In the genomic region with DNA sequence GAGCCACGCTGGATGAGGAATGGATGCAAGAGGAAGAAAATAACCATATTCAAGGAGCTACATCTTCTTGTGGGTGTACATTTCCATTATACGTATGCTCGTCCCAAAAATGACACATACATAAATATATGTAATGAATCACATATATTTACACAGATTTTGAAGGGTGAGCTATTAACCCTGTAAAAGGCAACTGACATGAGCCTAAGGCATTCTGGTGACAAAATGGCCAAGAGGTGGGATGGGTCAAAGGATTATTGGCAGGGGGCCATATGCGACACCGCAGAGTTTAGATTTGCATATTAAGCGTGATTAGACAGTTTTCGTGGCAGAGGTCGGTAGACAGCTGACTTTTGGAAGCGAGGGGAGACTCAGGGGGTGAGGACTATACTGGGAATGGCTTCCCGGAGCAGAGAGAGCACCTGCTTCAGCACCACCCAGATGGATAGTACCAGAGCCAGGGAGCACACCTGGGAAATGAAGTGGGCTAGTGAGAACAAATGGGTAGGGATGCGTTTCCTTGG, we compare ENCODE assay signal across 8 cellular contexts. TPM values are rescaled to one million over a fixed set of nuclear protein-coding genes. Genes with fewer than 3 reads are reported as not detected.
DNase-seq lines count a peak whose midpoint lies in the region; ATAC-seq, FAIRE-seq and TF ChIP-seq lines count a peak whose summit lies in the region.

No MANE protein-coding gene starts in this region.

- H3K4me2 ChIP-seq in GM12878 (ENCODE audit: control insufficient read depth, insufficient read depth), result no peak overlapping the region

- H3K4me1 ChIP-seq in GM12878 (ENCODE audit: control insufficient read depth, insufficient read depth, low read length) (peaks cover 4% of the 10 kb centered on the region), kidney (ENCODE audit: control insufficient read depth in 1 of 2, insufficient read depth in 1 of 2, low read depth in 1 of 2, low read length in 2 of 2) (peaks cover 0 to 8% of the 10 kb centered on the region in 2 donors), stomach smooth muscle (ENCODE audit: control insufficient read depth, insufficient read depth, low read length) (peaks cover 11% of the 10 kb centered on the region)

- RAD21 ChIA-PET in GM12878 (lab: Charles Lee; ENCODE audit: unreplicated experiment), result no interaction called here

- ATAC-seq in GM12878 (no peak), GM19324 (IDR thresholded peaks at IDR 0.05; ENCODE audit: low FRiP score, unreplicated experiment) (no peak), GM18505 (IDR thresholded peaks at IDR 0.05; ENCODE audit: unreplicated experiment) (no peak)

- no peaks in the 10 kb centered on the region for H4K20me1 ChIP-seq in GM12878 (ENCODE audit: control insufficient read depth, insufficient read depth)

- H3K79me2 ChIP-seq in GM12878 (ENCODE audit: control insufficient read depth, insufficient read depth, low read length), result no peaks in the 10 kb centered on the region

- H3K9me3 ChIP-seq in GM12878 (replicated peaks; ENCODE audit: control insufficient read depth, insufficient read depth, low read length) (no peaks in the 10 kb centered on the region), kidney (ENCODE audit: control insufficient read depth in 1 of 2, low read length in 2 of 2) (no peaks in the 10 kb centered on the region), stomach smooth muscle (ENCODE audit: control insufficient read depth in 2 of 2, low read length in 2 of 2) (no peaks in the 10 kb centered on the region)

- 17% methylated on average over 11 of the region's 11 CpGs for WGBS in GM12878 (ENCODE audit: insufficient coverage, insufficient replicate concordance, low lambda C conversion rate, missing lambda C conversion rate)

- no peak for TF ChIP-seq EP300 in GM12878 (IDR thresholded peaks at IDR 0.05; ENCODE audit: borderline replicate concordance in 1 of 2, control insufficient read depth in 1 of 2, low read depth in 2 of 2, low read length in 2 of 2)

- no peak for TF ChIP-seq RAD21 in GM12878 (IDR thresholded peaks at IDR 0.05; ENCODE audit: insufficient read depth, low read depth, low read length)

- in situ Hi-C loops in GM12878 (cut with MboI), result no loop called here

- DNase-seq in H54 (ENCODE audit: insufficient read length, low spot score) (no peak), NCI-H2171 (lab: John Stamatoyannopoulos, UW) (peak; percentile 77), GM12878 (ENCODE audit: low read depth, low spot score) (no peak), kidney (no peak), NCI-H226 (no peak)

- FAIRE-seq in H54 (lab: Jason Lieb, UNC) (peak; percentile 20), GM12878 (lab: Jason Lieb, UNC) (no peak), kidney (lab: Jason Lieb, UNC) (no peak)

- TF ChIP-seq POLR2A in H54 (IDR thresholded peaks at IDR 0.05; ENCODE audit: low read depth, low read length) (no peak), GM12878 (IDR thresholded peaks at IDR 0.05; ENCODE audit: low read depth, low read length) (no peak), GM18505 (IDR thresholded peaks at IDR 0.05; ENCODE audit: borderline replicate concordance, extremely low read depth, insufficient read depth, insufficient read length) (no peak)

- CTCF ChIA-PET in GM12878 (lab: Yijun Ruan, JAX), result interaction anchor here (1.0 to 1.1 kb wide), 2 partner anchors 10 to 121 kb away, joined by 3 read pairs; no protein-coding TSS in a partner anchor

- H3K9ac ChIP-seq in GM12878 (ENCODE audit: control insufficient read depth, insufficient read depth, low read length) (no peak overlapping the region), kidney (ENCODE audit: low read length in 2 of 2) (no peak overlapping the region), stomach smooth muscle (ENCODE audit: low read length in 2 of 2) (peak overlapping the region; percentile 88 to 91)

- intact Hi-C loops in GM12878 (cut with micrococcal nuclease; ENCODE audit: unreplicated experiment), result no loop called here
- intact Hi-C loops in kidney (cut with DNase I), result no loop called here

- TF ChIP-seq CTCF in GM12878 (IDR thresholded peaks at IDR 0.05 in 2 of 3, conservative IDR thresholded peaks at IDR 0.05 in 1 of 3; ENCODE audit: control insufficient read depth in 2 of 3, extremely low read depth in 1 of 3, insufficient read depth in 1 of 3, low read depth in 3 of 3, low read length in 3 of 3) (no peak), kidney (IDR thresholded peaks at IDR 0.05; ENCODE audit: borderline replicate concordance, extremely low read depth, insufficient read depth) (no peak)

- H2AFZ ChIP-seq in GM12878 (ENCODE audit: control insufficient read depth, low read depth, low read length), result no peak overlapping the region

- POLR2A ChIA-PET in GM12878 (lab: Charles Lee), result no interaction called here

- H3K4me3 ChIP-seq in GM12878, result no peak overlapping the region
- peak overlapping the region; percentile 34 to 66 for H3K4me3 ChIP-seq in kidney (ENCODE audit: low read length in 2 of 2)
- H3K4me3 ChIP-seq in stomach smooth muscle (ENCODE audit: low read length in 2 of 2), result peak overlapping the region; percentile 67 to 95

- no TSS peak for BruUV-seq in GM12878 (replicated peaks; lab: Mats Ljungman, UMichigan)

- H3K27me3 ChIP-seq in GM12878 (replicated peaks in 1 of 2; ENCODE audit: control insufficient read depth in 2 of 2, insufficient read depth in 2 of 2, low read length in 1 of 2) (peaks cover 10 to 19% of the 10 kb centered on the region in 2 experiments), stomach smooth muscle (ENCODE audit: control insufficient read depth in 1 of 2, insufficient read depth in 2 of 2, low read length in 2 of 2) (no peaks in the 10 kb centered on the region)

- SMC1A ChIA-PET in GM12878 (lab: Charles Lee; ENCODE audit: uncharacterized antibody, unreplicated experiment), result no interaction called here

- H3K36me3 ChIP-seq in GM12878 (ENCODE audit: control insufficient read depth in 2 of 2, insufficient read depth in 2 of 2, low read length in 1 of 2) (no peaks in the 10 kb centered on the region), kidney (ENCODE audit: control insufficient read depth in 1 of 2, insufficient read depth in 2 of 2, low read length in 2 of 2) (no peaks in the 10 kb centered on the region), stomach smooth muscle (ENCODE audit: control insufficient read depth in 2 of 2, insufficient read depth in 2 of 2, low read length in 2 of 2) (peaks cover 0 to 5% of the 10 kb centered on the region in 2 donors)

- H3K27ac ChIP-seq in GM12878 (ENCODE audit: control insufficient read depth, insufficient read depth), result no peak overlapping the region
- H3K27ac ChIP-seq in kidney (ENCODE audit: low read depth in 2 of 2, low read length in 2 of 2), result peak overlapping the region in 1 of 2 donors; percentile 76
- H3K27ac ChIP-seq in stomach smooth muscle (ENCODE audit: low read length), result peak overlapping the region; percentile 80

RNA-seq across cellular contexts. Expression of a gene that starts 0.4 kb away (rescaled TPM):
- not detected in 2 replicates for total RNA-seq in GM12878 (2013; cell fraction: nucleolus; rRNA removed)
- total RNA-seq in GM12878 (2014; rRNA removed) (not detected in 2 replicates), GM12878 (2014; rRNA removed; fragmentation: Illumina TruSeq; extraction: Trizol) (not detected in 2 replicates), GM12878 (2021) (not detected in 2 replicates), kidney (14.1 TPM)
- polyA plus RNA-seq in GM12878 (2011; ENCODE audit: low read depth), result not detected
- polyA plus RNA-seq in GM12878 (2011; rRNA removed) (not detected in 2 replicates), GM12878 (2014; fragmentation: Illumina TruSeq; extraction: Trizol) (not detected in 2 replicates), GM12878 (2014; fragmentation: Nextera tagmentation; extraction: Ambion mirVana) (not detected), GM12878 (2014; rRNA removed) (not detected in 2 replicates), GM12878 (2016; fragmentation: Nextera tagmentation; extraction: Ambion mirVana) (not detected), kidney (ENCODE audit: insufficient read depth, low read depth, low replicate concordance) (8.7 TPM)
- polyA plus RNA-seq in GM12878 (2011; cell fraction: cytosol; rRNA removed), result not detected in 2 replicates
- not detected in 2 replicates for polyA plus RNA-seq in GM12878 (2011; cell fraction: nucleus; rRNA removed)
- not detected in 2 replicates for polyA plus RNA-seq in GM12878 (2012)
- not detected in 2 replicates for polyA minus RNA-seq in GM12878 (2011; rRNA and poly(A)+ RNA removed)
- not detected in 2 replicates for polyA minus RNA-seq in GM12878 (2011; cell fraction: cytosol; rRNA and poly(A)+ RNA removed)
- polyA minus RNA-seq in GM12878 (2011; cell fraction: nucleus; rRNA and poly(A)+ RNA removed), result not detected in 2 replicates

RNA-seq across cellular contexts. Expression of a gene that starts 44.9 kb away (rescaled TPM):
- total RNA-seq in GM12878 (2013; cell fraction: nucleolus; rRNA removed), result 397 and 442 TPM in 2 replicates
- total RNA-seq in GM12878 (2014; rRNA removed), result 270 and 329 TPM in 2 replicates
- 371 and 378 TPM in 2 replicates for total RNA-seq in GM12878 (2014; rRNA removed; fragmentation: Illumina TruSeq; extraction: Trizol)
- total RNA-seq in GM12878 (2021), result 319 and 335 TPM in 2 replicates
- 166 TPM for polyA plus RNA-seq in GM12878 (2011; ENCODE audit: low read depth)
- polyA plus RNA-seq in GM12878 (2011; rRNA removed), result 804 and 985 TPM in 2 replicates
- polyA plus RNA-seq in GM12878 (2011; cell fraction: cytosol; rRNA removed), result 433 and 504 TPM in 2 replicates
- polyA plus RNA-seq in GM12878 (2011; cell fraction: nucleus; rRNA removed), result 396 and 451 TPM in 2 replicates
- 204 and 209 TPM in 2 replicates for polyA plus RNA-seq in GM12878 (2012)
- polyA plus RNA-seq in GM12878 (2014; fragmentation: Illumina TruSeq; extraction: Trizol), result 466 and 545 TPM in 2 replicates
- polyA plus RNA-seq in GM12878 (2014; fragmentation: Nextera tagmentation; extraction: Ambion mirVana), result 100 to 1,000 TPM; 410 to 617 TPM
- polyA plus RNA-seq in GM12878 (2014; rRNA removed), result 283 and 353 TPM in 2 replicates
- polyA plus RNA-seq in GM12878 (2016; fragmentation: Nextera tagmentation; extraction: Ambion mirVana), result 100 to 1,000 TPM; 229 to 238 TPM
- 394 and 411 TPM in 2 replicates for polyA minus RNA-seq in GM12878 (2011; rRNA and poly(A)+ RNA removed)
- 150 and 184 TPM in 2 replicates for polyA minus RNA-seq in GM12878 (2011; cell fraction: cytosol; rRNA and poly(A)+ RNA removed)
- 97.7 and 128 TPM in 2 replicates for polyA minus RNA-seq in GM12878 (2011; cell fraction: nucleus; rRNA and poly(A)+ RNA removed)
- 17.3 TPM for total RNA-seq in kidney
- polyA plus RNA-seq in kidney (ENCODE audit: insufficient read depth, low read depth, low replicate concordance), result 2.8 TPM

Comparison
In these comparisons a context has a peak if more than half of its experiments do, and no peak if none do; other contexts are left out.
1. H3K9ac ChIP-seq: peak in stomach smooth muscle (2 of 2); none in GM12878 (single experiment) and kidney (0 of 2).
2. RNA of a gene that starts 0.4 kb away (total RNA-seq): 14.1 TPM in kidney (single experiment); not detected in GM12878; every median in the first group is over 10 times any median in the second.
3. RNA of a gene that starts 44.9 kb away (total RNA-seq): 270 to 442 TPM in GM12878; 17.3 TPM in kidney (single experiment); every median in the first group is over 10 times any median in the second.